ENCODE assay signal across 9 cellular contexts in genomic region chrX:7120578-7121219, GRCh38. TPM values are rescaled to one million over a fixed set of nuclear protein-coding genes. Genes with fewer than 3 reads are reported as not detected.
A peak's percentile ranks its signal among the peaks of the same experiment; 100 is the strongest.
DNase-seq lines count a peak whose midpoint lies in the region; ATAC-seq and TF ChIP-seq lines count a peak whose summit lies in the region.
"Had no signal": no experiment of that assay in that cellular context is flagged by ENCODE, and none has a peak within 500 bp of the region (broad histone marks: within the 10 kb centered on the region; RNA-seq: fewer than 3 reads in every experiment).

No MANE protein-coding gene starts in this region.

- no peak for TF ChIP-seq RAD21 in IMR-90 (IDR thresholded peaks at IDR 0.05; ENCODE audit: low read length)

- no peak overlapping the region for H4K91ac ChIP-seq in IMR-90 (ENCODE audit: insufficient read depth, low read depth, low read length)

- BruUV-seq in IMR-90 (replicated peaks; lab: Mats Ljungman, UMichigan), result no TSS peak

- H3K4ac ChIP-seq in IMR-90 (ENCODE audit: low read depth, low read length), result no peak overlapping the region

- no peak for TF ChIP-seq POLR2A in IMR-90 (IDR thresholded peaks at IDR 0.05; ENCODE audit: low read depth, low read length)

- H4K20me1 ChIP-seq in IMR-90 (ENCODE audit: insufficient read depth, low read length), result peaks cover 20% of the 10 kb centered on the region; the same call in 1 of the 2 replicates

- no peak overlapping the region for H3K9ac ChIP-seq in IMR-90 (ENCODE audit: low read depth, low read length)

- H2BK15ac ChIP-seq in IMR-90 (ENCODE audit: low read depth, low read length), result no peak overlapping the region

- DNase-seq in Caki2 (ENCODE audit: low read depth) (peak; percentile 10), IMR-90 (peak; percentile 58), SHP77 (lab: John Stamatoyannopoulos, UW) (peak; percentile 32 to 53), left colon (peak; percentile 39 to 62), NCI-H446 treated with DMSO at 0.1 percent for 48 hours (lab: John Stamatoyannopoulos, UW) (no peak), NCI-H526 (lab: John Stamatoyannopoulos, UW) (no peak)
- DNase-seq in effector CD4-positive, alpha-beta T cell, result no peak
- DNase-seq: T-helper 17 cell had no signal

- no peak overlapping the region for H3K14ac ChIP-seq in IMR-90 (replicated peaks; ENCODE audit: low read depth, low read length)

- H4K8ac ChIP-seq in IMR-90 (ENCODE audit: low read depth in 2 of 2, low read length in 2 of 2), result no peak overlapping the region

- no CpG with 5 or more reads among the region's 2 CpGs for WGBS in IMR-90 (ENCODE audit: extremely low coverage in 2 of 2, insufficient read length in 1 of 2), 2 experiments

- peaks cover 29 to 38% of the 10 kb centered on the region in 2 experiments for H3K79me1 ChIP-seq in IMR-90 (ENCODE audit: low read depth in 1 of 2, low read length in 2 of 2)

- no peaks in the 10 kb centered on the region for H3K9me3 ChIP-seq in IMR-90 (ENCODE audit: control insufficient read depth, insufficient read depth, low read length)

- in situ Hi-C loops in Caki2 (cut with HindIII; ENCODE audit: low pct_unique_long_range_greater_than_20kb, low sequenced_read_pairs) (no loop called here), IMR-90 (cut with MboI; ENCODE audit: low sequenced_read_pairs) (no loop called here)

- POLR2A ChIA-PET in IMR-90 (lab: Charles Lee; ENCODE audit: unreplicated experiment), result no interaction called here

- no peak overlapping the region for H3K18ac ChIP-seq in IMR-90 (ENCODE audit: low read depth, low read length)

- no peaks in the 10 kb centered on the region for H3K27me3 ChIP-seq in IMR-90 (ENCODE audit: control insufficient read depth, insufficient read depth, low read length)

- ATAC-seq in IMR-90 (ENCODE audit: low read depth) (peak; percentile 79), left colon (peak; percentile 91), HG03457 (IDR thresholded peaks at IDR 0.05; ENCODE audit: unreplicated experiment) (no peak)
- ATAC-seq: T-helper 17 cell had no signal

- H2BK20ac ChIP-seq in IMR-90 (ENCODE audit: low read depth, low read length), result no peak overlapping the region

- H3K56ac ChIP-seq in IMR-90 (ENCODE audit: extremely low read depth, insufficient read depth, low read length), result no peak overlapping the region

- no peak overlapping the region for H2AK9ac ChIP-seq in IMR-90 (replicated peaks; ENCODE audit: low read depth, low read length, poor library complexity)

- TF ChIP-seq CTCF in IMR-90 (conservative IDR thresholded peaks at IDR 0.05; ENCODE audit: low read depth, low read length), result no peak

- H2BK120ac ChIP-seq in IMR-90 (ENCODE audit: low read depth, low read length), result no peak overlapping the region

- intact Hi-C loops in IMR-90 (cut with micrococcal nuclease) (no loop called here), left colon (cut with DNase I, micrococcal nuclease) (no loop called here)

- CTCF ChIA-PET in IMR-90 (lab: Yijun Ruan, JAX), result no interaction called here

- no peaks in the 10 kb centered on the region for H3K36me3 ChIP-seq in IMR-90 (ENCODE audit: control insufficient read depth, insufficient read depth, low read length)

- no peak overlapping the region for H3K4me3 ChIP-seq in IMR-90 (ENCODE audit: insufficient read depth, low read depth, low read length)

- H3K4me1 ChIP-seq in IMR-90 (ENCODE audit: control insufficient read depth, insufficient read depth, low read length), result peaks cover 7% of the 10 kb centered on the region; the same call in 1 of the 2 replicates

- no peak overlapping the region for H2BK5ac ChIP-seq in IMR-90 (ENCODE audit: low read depth, low read length, poor library complexity, severe bottlenecking)

- dilution Hi-C loops in IMR-90 (cut with HindIII; ENCODE audit: low sequenced_read_pairs, unreplicated experiment), result no loop called here

- no peak overlapping the region for H2AK5ac ChIP-seq in IMR-90 (ENCODE audit: low read depth, low read length)

- no peak overlapping the region for H3K23ac ChIP-seq in IMR-90 (ENCODE audit: low read depth, low read length)

- H2AFZ ChIP-seq in IMR-90 (replicated peaks; ENCODE audit: low read length, poor library complexity), result no peak overlapping the region

- peak overlapping the region; percentile 56; the same call in 1 of the 2 replicates for H3K4me2 ChIP-seq in IMR-90 (ENCODE audit: low read depth, low read length)

- H3K9me1 ChIP-seq in IMR-90 (ENCODE audit: insufficient read depth, low read length), result peaks cover 7% of the 10 kb centered on the region; the same call in 1 of the 2 replicates

- H3K27ac ChIP-seq in IMR-90 (ENCODE audit: insufficient read depth, low read length), result no peak overlapping the region

- H4K5ac ChIP-seq in IMR-90 (ENCODE audit: low read depth, low read length), result no peak overlapping the region

TF ChIP-seq in IMR-90, 13 proteins besides CTCF, POLR2A, EP300 and RAD21:
- TF ChIP-seq USF2 (IDR thresholded peaks at IDR 0.05; ENCODE audit: low read depth, low read length), result no peak
- no peak for TF ChIP-seq ELK1 (IDR thresholded peaks at IDR 0.05; ENCODE audit: borderline replicate concordance, low read depth, low read length)
- no peak for TF ChIP-seq NFE2L2 (IDR thresholded peaks at IDR 0.05; ENCODE audit: low read depth, low read length)
- no peak for TF ChIP-seq RFX5 (IDR thresholded peaks at IDR 0.05; ENCODE audit: low read depth, low read length)
- TF ChIP-seq CEBPB (IDR thresholded peaks at IDR 0.05; ENCODE audit: low read depth, low read length), result no peak
- TF ChIP-seq MAZ (IDR thresholded peaks at IDR 0.05; ENCODE audit: borderline replicate concordance, low read depth, low read length), result no peak

RNA-seq across cellular contexts. Expression of gene STS, which starts 26.8 kb away (rescaled TPM):
- 0.09 and 0.37 TPM in 2 replicates for total RNA-seq in Caki2 (2014; rRNA removed; shearing (Covaris generic); ENCODE audit: low replicate concordance)
- total RNA-seq in IMR-90 (2012; rRNA removed) (3.4 and 3.6 TPM in 2 replicates), left colon (10 to 100 TPM; 13.7 to 34.9 TPM)
- polyA plus RNA-seq in IMR-90 (2012; rRNA removed), result 2.4 and 2.6 TPM in 2 replicates
- polyA plus RNA-seq in IMR-90 (2012; cell fraction: cytosol; rRNA removed), result 0.96 and 1.2 TPM in 2 replicates
- polyA plus RNA-seq in IMR-90 (2012; cell fraction: nucleus; rRNA removed; ENCODE audit: low replicate concordance), result 0.35 and 1.4 TPM in 2 replicates

RNA-seq across cellular contexts. Expression of gene PUDP, which starts 27.3 kb away (rescaled TPM):
- total RNA-seq in Caki2 (2014; rRNA removed; shearing (Covaris generic); ENCODE audit: low replicate concordance), result 0.27 and 1.6 TPM in 2 replicates
- 22.2 and 25.0 TPM in 2 replicates for total RNA-seq in IMR-90 (2012; rRNA removed)
- 28.6 and 29.4 TPM in 2 replicates for polyA plus RNA-seq in IMR-90 (2012; rRNA removed)
- polyA plus RNA-seq in IMR-90 (2012; cell fraction: cytosol; rRNA removed), result 19.5 and 44.1 TPM in 2 replicates
- 9.6 and 13.2 TPM in 2 replicates for polyA plus RNA-seq in IMR-90 (2012; cell fraction: nucleus; rRNA removed; ENCODE audit: low replicate concordance)
- total RNA-seq in left colon, result 10 to 100 TPM; 47.3 to 48.8 TPM

Comparison
In these comparisons a context has a peak if more than half of its experiments do, and no peak if none do; other contexts are left out.
1. DNase-seq: peak in Caki2 (single experiment), IMR-90 (single experiment), SHP77 (2 of 2) and left colon (2 of 2); none in effector CD4-positive, alpha-beta T cell (single experiment), NCI-H446 treated with DMSO at 0.1 percent for 48 hours (single experiment) and NCI-H526 (0 of 2).